ENCODE assay signal across 8 cellular contexts in genomic region chr11:75328426-75329277, GRCh38. TPM values are rescaled to one million over a fixed set of nuclear protein-coding genes. Genes with fewer than 3 reads are reported as not detected.
DNase-seq lines count a peak whose midpoint lies in the region; ATAC-seq and TF ChIP-seq lines count a peak whose summit lies in the region.

No MANE protein-coding gene starts in this region.

- no peak for ATAC-seq in GM18867 (IDR thresholded peaks at IDR 0.05; ENCODE audit: unreplicated experiment)

- peak overlapping the region; percentile 24 for H3K4ac ChIP-seq in trophoblast cell (ENCODE audit: low read depth, low read length)

- H2BK12ac ChIP-seq in trophoblast cell (ENCODE audit: low read length), result no peak overlapping the region

- peak; percentile 86 for TF ChIP-seq CTCF in cardiac muscle cell (IDR thresholded peaks at IDR 0.05; ENCODE audit: low read depth, low read length)

- peak; percentile 77 for DNase-seq in activated CD8-positive, alpha-beta memory T cell treated with anti-CD3 and anti-CD28 coated beads for 24 hours
- no peak for DNase-seq in activated CD8-positive, alpha-beta memory T cell treated with anti-CD3 and anti-CD28 coated beads, Interleukin-2, amount 50 U/mL, for 48 hours
- DNase-seq in LoVo (ENCODE audit: low spot score) (peak; percentile 51), SHP77 (lab: John Stamatoyannopoulos, UW) (peak; percentile 97), adipocyte (ENCODE audit: low read depth) (peak; percentile 86), cardiac muscle cell (ENCODE audit: low read depth in 1 of 2, low spot score in 1 of 2) (peak; percentile 83 to 84), trophoblast cell (peak; percentile 49 to 79)

- no peak overlapping the region for H3K23ac ChIP-seq in trophoblast cell (ENCODE audit: low read length)

- no peak overlapping the region for H4K12ac ChIP-seq in trophoblast cell (ENCODE audit: low read depth, low read length)

- no peak overlapping the region for H3K14ac ChIP-seq in trophoblast cell (ENCODE audit: low read length)

- H2BK5ac ChIP-seq in trophoblast cell (ENCODE audit: low read depth, low read length, poor library complexity), result peak overlapping the region; percentile 1

- H2BK120ac ChIP-seq in trophoblast cell (ENCODE audit: insufficient read depth, low read length, poor library complexity), result no peak overlapping the region

- no CpG with 5 or more reads among the region's 9 CpGs for WGBS in trophoblast cell (ENCODE audit: extremely low coverage, insufficient coverage, insufficient read length)

- H3K27ac ChIP-seq in cardiac muscle cell, result no peak overlapping the region
- H3K27ac ChIP-seq in trophoblast cell (ENCODE audit: low read depth, low read length), result peak overlapping the region; percentile 15

- H3K4me1 ChIP-seq in adipocyte (ENCODE audit: control insufficient read depth, insufficient read depth, low read length) (peaks cover 18% of the 10 kb centered on the region), cardiac muscle cell (ENCODE audit: low read depth) (no peaks in the 10 kb centered on the region), trophoblast cell (ENCODE audit: control insufficient read depth in 1 of 2, insufficient read depth in 2 of 2, low read length in 2 of 2) (peaks cover 18 to 24% of the 10 kb centered on the region in 2 experiments)

- no peak overlapping the region for H3K4me3 ChIP-seq in adipocyte (ENCODE audit: low read length)
- no peak overlapping the region for H3K4me3 ChIP-seq in cardiac muscle cell
- H3K4me3 ChIP-seq in trophoblast cell (ENCODE audit: low read depth, low read length), result no peak overlapping the region

- H3K36me3 ChIP-seq in adipocyte (ENCODE audit: control insufficient read depth, insufficient read depth, low read length, severe bottlenecking), result no peaks in the 10 kb centered on the region
- H3K36me3 ChIP-seq in cardiac muscle cell, result no peaks in the 10 kb centered on the region
- peaks cover 0 to 2% of the 10 kb centered on the region in 2 experiments for H3K36me3 ChIP-seq in trophoblast cell (ENCODE audit: control insufficient read depth in 1 of 2, insufficient read depth in 2 of 2, low read length in 2 of 2)

- H3K79me2 ChIP-seq in trophoblast cell (ENCODE audit: control insufficient read depth, insufficient read depth, low read length, poor library complexity), result peaks cover 2% of the 10 kb centered on the region

- H4K91ac ChIP-seq in trophoblast cell (ENCODE audit: low read depth, low read length), result no peak overlapping the region

- H4K8ac ChIP-seq in trophoblast cell (ENCODE audit: low read depth, low read length), result peak overlapping the region; percentile 29

- H3K79me1 ChIP-seq in trophoblast cell (ENCODE audit: low read length), result peaks cover 7% of the 10 kb centered on the region

- H2AK5ac ChIP-seq in trophoblast cell (ENCODE audit: low read length), result no peak overlapping the region

- no peak overlapping the region for H3K4me2 ChIP-seq in trophoblast cell (ENCODE audit: low read length)

- no peak overlapping the region for H2AFZ ChIP-seq in trophoblast cell (ENCODE audit: insufficient read depth, low read length, poor library complexity)

- H3K27me3 ChIP-seq in adipocyte (replicated peaks; ENCODE audit: control insufficient read depth, insufficient read depth, low read length) (no peaks in the 10 kb centered on the region), cardiac muscle cell (no peaks in the 10 kb centered on the region), trophoblast cell (ENCODE audit: insufficient read depth, low read length) (no peaks in the 10 kb centered on the region)

- peak overlapping the region; percentile 46 for H3K18ac ChIP-seq in trophoblast cell (ENCODE audit: low read length)

- H3K9ac ChIP-seq in adipocyte (ENCODE audit: low read length) (no peak overlapping the region), trophoblast cell (ENCODE audit: low read length) (no peak overlapping the region)

- H3K9me3 ChIP-seq in adipocyte (ENCODE audit: control insufficient read depth, low read length) (no peaks in the 10 kb centered on the region), cardiac muscle cell (ENCODE audit: low read depth) (no peaks in the 10 kb centered on the region), trophoblast cell (ENCODE audit: insufficient read depth, low read depth, low read length) (no peaks in the 10 kb centered on the region)

RNA-seq across cellular contexts. Expression of gene ARRB1, which starts 22.8 kb away (rescaled TPM):
- 8.7 and 10.7 TPM in 2 replicates for total RNA-seq in cardiac muscle cell
- 4.5 and 8.3 TPM in 2 replicates for polyA plus RNA-seq in cardiac muscle cell
- 34.1 and 34.7 TPM in 2 replicates for polyA plus RNA-seq in trophoblast cell (2013)
